In genomic region chr1:71350330-71350729, GRCh38 we compare ENCODE assay signal across 2 cellular contexts.
A peak's percentile ranks its signal among the peaks of the same experiment; 100 is the strongest.
TF ChIP-seq lines count a peak whose summit lies in the region.

No MANE protein-coding gene starts in this region.

TF ChIP-seq in HepG2, 621 proteins besides CTCF, POLR2A, EP300 and RAD21 (continued from another document):
- TF ChIP-seq MAFK (conservative IDR thresholded peaks at IDR 0.05 in 1 of 2, IDR thresholded peaks at IDR 0.05 in 1 of 2; ENCODE audit: low read length in 2 of 2) = peak; percentile 76 to 92
- TF ChIP-seq MAFF (IDR thresholded peaks at IDR 0.05; ENCODE audit: low read depth, low read length) = peak; percentile 81
TF ChIP-seq in HepG2: peak in this region for 2.

TF ChIP-seq in H1, 55 proteins besides CTCF, POLR2A, EP300 and RAD21 (continued from another document):
- TF ChIP-seq MAFK (IDR thresholded peaks at IDR 0.05; ENCODE audit: low read depth, low read length) (peak; percentile 29; the same call in 1 of the 2 replicates), CHD1 (IDR thresholded peaks at IDR 0.05; ENCODE audit: low read depth, low read length) (no peak), E2F6 (IDR thresholded peaks at IDR 0.05) (no peak), NRF1 (IDR thresholded peaks at IDR 0.05; ENCODE audit: low read depth, low read length) (no peak), ASH2L (IDR thresholded peaks at IDR 0.05; ENCODE audit: low read length) (no peak), KDM4A (IDR thresholded peaks at IDR 0.05; ENCODE audit: low read depth, low read length, severe bottlenecking) (no peak)
